12 cellular contexts compared by ENCODE assay signal in the genomic region with DNA sequence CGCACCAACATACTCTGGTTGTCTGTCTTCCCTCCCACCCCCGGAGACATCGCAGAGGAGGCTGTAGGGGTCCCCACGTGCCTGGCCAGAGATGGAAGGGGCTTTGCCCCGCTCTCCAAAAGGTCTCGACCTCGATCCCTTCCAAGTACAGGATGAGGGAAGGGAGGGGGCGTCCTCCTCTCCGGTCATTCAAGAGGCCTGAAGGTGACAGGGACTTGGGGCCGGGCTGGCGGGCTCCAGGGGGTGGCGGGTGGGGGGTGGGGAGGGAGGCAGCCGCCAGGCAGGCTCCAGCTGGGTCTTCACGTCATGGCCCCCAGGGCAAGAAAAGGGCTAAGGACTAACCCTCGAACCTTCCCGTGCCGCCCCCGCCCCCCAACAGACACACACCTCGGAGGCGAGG. TPM values are rescaled to one million over a fixed set of nuclear protein-coding genes. Genes with fewer than 3 reads are reported as not detected.
A peak's percentile ranks its signal among the peaks of the same experiment; 100 is the strongest.
DNase-seq lines count a peak whose midpoint lies in the region; ATAC-seq and TF ChIP-seq lines count a peak whose summit lies in the region.
"Had no signal": no experiment of that assay in that cellular context is flagged by ENCODE, and none has a peak within 500 bp of the region (broad histone marks: within the 10 kb centered on the region; RNA-seq: fewer than 3 reads in every experiment).

No MANE protein-coding gene starts in this region.

- H3K27me3 ChIP-seq in Caco-2 (replicated peaks; ENCODE audit: control insufficient read depth, insufficient read depth, low read length) (no peaks in the 10 kb centered on the region), RWPE2 (ENCODE audit: insufficient read depth, poor library complexity, severe bottlenecking) (no peaks in the 10 kb centered on the region), gastrocnemius medialis (peaks cover 12 to 35% (median 34%) of the 10 kb centered on the region in 3 donors), dorsolateral prefrontal cortex (peaks cover 10 to 100% (median 98%) of the 10 kb centered on the region in 45 donors)

- POLR2A ChIA-PET in Caco-2 (lab: Charles Lee) = interaction anchor here (0.6 to 2.6 kb wide), 2 partner anchors 15 to 43 kb away, joined by 10 to 17 read pairs; partner anchors contain the start of gene TBX3

- H3K9me3 ChIP-seq in Caco-2 = no peaks in the 10 kb centered on the region
- H3K9me3 ChIP-seq in RWPE2 (ENCODE audit: severe bottlenecking) = no peaks in the 10 kb centered on the region
- H3K9me3 ChIP-seq in gastrocnemius medialis = no peaks in the 10 kb centered on the region
- H3K9me3 ChIP-seq: body of pancreas had no signal

- no peaks in the 10 kb centered on the region for H3K9me3 Mint-ChIP-seq in Caco-2 (ENCODE audit: unreplicated experiment)

- no peak for ATAC-seq in RWPE2 (ENCODE audit: low read depth)
- ATAC-seq in gastrocnemius medialis = no peak
- ATAC-seq: activated CD8-positive, alpha-beta memory T cell treated with anti-CD3 and anti-CD28 coated beads, Interleukin-2, amount 10 ng/mL, durations not matched to agents 7 days and 5 days had no signal

- CTCF ChIA-PET in Caco-2 (lab: Charles Lee) = interaction anchor here (0.5 to 2.0 kb wide), 7 partner anchors 15 to 788 kb away, joined by 3 to 11 read pairs (median 3); partner anchors contain the start of gene TBX3

- peaks cover 5% of the 10 kb centered on the region; the same call in 1 of the 2 replicates for H3K36me3 ChIP-seq in Caco-2 (ENCODE audit: control insufficient read depth, insufficient read depth, low read length)
- peaks cover 30% of the 10 kb centered on the region for H3K36me3 ChIP-seq in RWPE2 (ENCODE audit: low read depth)
- H3K36me3 ChIP-seq in gastrocnemius medialis = peaks cover 0 to 7% of the 10 kb centered on the region in 2 donors

- no peaks in the 10 kb centered on the region for H3K27me3 Mint-ChIP-seq in Caco-2 (ENCODE audit: insufficient read depth, unreplicated experiment)

- H3K4me3 ChIP-seq in Caco-2 (ENCODE audit: low read depth, low read length) (peak overlapping the region; percentile 32), RWPE2 (ENCODE audit: severe bottlenecking) (peak overlapping the region; percentile 31), foreskin fibroblast (ENCODE audit: low read depth in 1 of 2, low read length in 2 of 2) (peak overlapping the region; percentile 62 to 92), gastrocnemius medialis (peak overlapping the region; percentile 52 to 73 (median 60)), dorsolateral prefrontal cortex (peak overlapping the region in 25 of 59 donors; percentile 13 to 56 (median 44))
- H3K4me3 ChIP-seq: body of pancreas had no signal

- H3K4me1 ChIP-seq in Caco-2 (peaks cover 13% of the 10 kb centered on the region), RWPE2 (ENCODE audit: insufficient read depth, poor library complexity, severe bottlenecking) (peaks cover 28% of the 10 kb centered on the region), gastrocnemius medialis (peaks cover 6 to 7% of the 10 kb centered on the region in 2 donors)

- peaks cover 38% of the 10 kb centered on the region for H3K36me3 Mint-ChIP-seq in Caco-2 (ENCODE audit: insufficient read depth, unreplicated experiment)

- DNase-seq in Caco-2 (peak in 1 of 2 experiments; percentile 30), RWPE2 (ENCODE audit: low spot score) (no peak), foreskin fibroblast (no peak), gastrocnemius medialis (no peak), Ammon's horn (ENCODE audit: low spot score) (no peak), NOMO-1 (lab: John Stamatoyannopoulos, UW; ENCODE audit: unreplicated experiment in 2 of 2) (no peak), cerebellar cortex (ENCODE audit: low spot score) (no peak), dorsolateral prefrontal cortex (no peak)
- DNase-seq: activated CD8-positive, alpha-beta memory T cell treated with anti-CD3 and anti-CD28 coated beads, Interleukin-2, amount 10 ng/mL, durations not matched to agents 7 days and 5 days; DMS53; NCI-H446 treated with DMSO at 0.1 percent for 48 hours had no signal

- no TSS peak for BruUV-seq in Caco-2 (replicated peaks; lab: Mats Ljungman, UMichigan)

- H3K27ac Mint-ChIP-seq in Caco-2 (ENCODE audit: unreplicated experiment) = no peak overlapping the region
- H3K27ac Mint-ChIP-seq: activated CD8-positive, alpha-beta memory T cell treated with anti-CD3 and anti-CD28 coated beads, Interleukin-2, amount 10 ng/mL, durations not matched to agents 7 days and 5 days had no signal

- H3K27ac ChIP-seq in RWPE2 (ENCODE audit: poor library complexity, severe bottlenecking) (peak overlapping the region; percentile 96), gastrocnemius medialis (peak overlapping the region; percentile 42 to 80 (median 70)), dorsolateral prefrontal cortex (peak overlapping the region in 20 of 59 donors; percentile 5 to 73 (median 31))

- intact Hi-C loops in Caco-2 (cut with micrococcal nuclease; ENCODE audit: unreplicated experiment) = loop anchor here (1.0 to 10.0 kb wide), 6 partner anchors 101 to 1103 kb away; no protein-coding TSS in a partner anchor
- intact Hi-C loops in gastrocnemius medialis (cut with DNase I; ENCODE audit: low total_unique reads) = loop anchor here (1.0 to 2.0 kb wide), 4 partner anchors 16 to 1248 kb away; partner anchors contain the start of gene TBX3
- intact Hi-C loops in dorsolateral prefrontal cortex (cut with DNase I) = loop anchor here (5.0 to 10.0 kb wide), 2 partner anchors 496 to 1248 kb away; no protein-coding TSS in a partner anchor

- peak overlapping the region; percentile 74 for H3K4me3 Mint-ChIP-seq in Caco-2 (ENCODE audit: unreplicated experiment)
- H3K4me3 Mint-ChIP-seq: activated CD8-positive, alpha-beta memory T cell treated with anti-CD3 and anti-CD28 coated beads, Interleukin-2, amount 10 ng/mL, durations not matched to agents 7 days and 5 days had no signal

- TF ChIP-seq CTCF in Caco-2 (IDR thresholded peaks at IDR 0.05; ENCODE audit: insufficient read depth in 1 of 2, low read depth in 1 of 2, low read length in 1 of 2, severe bottlenecking in 1 of 2, unreplicated experiment in 1 of 2) (no peak), RWPE2 (IDR thresholded peaks at IDR 0.05; ENCODE audit: poor library complexity, severe bottlenecking) (no peak), foreskin fibroblast (IDR thresholded peaks at IDR 0.05; ENCODE audit: low read depth, low read length) (no peak), gastrocnemius medialis (IDR thresholded peaks at IDR 0.05 in 4 of 5, conservative IDR thresholded peaks at IDR 0.05 in 1 of 5) (no peak), dorsolateral prefrontal cortex (IDR thresholded peaks at IDR 0.05 in 54 of 56, conservative IDR thresholded peaks at IDR 0.05 in 2 of 56; ENCODE audit: low read depth in 1 of 56, partially characterized antibody in 56 of 56) (no peak)

- TF ChIP-seq POLR2A in gastrocnemius medialis (IDR thresholded peaks at IDR 0.05) = no peak

- in situ Hi-C loops in gastrocnemius medialis (cut with MboI; ENCODE audit: low sequenced_read_pairs in 4 of 4) = loop anchor here in 1 of 4 donors (10.0 kb wide), 1 partner anchor 1086 kb away; no protein-coding TSS in a partner anchor

- H3K4me1 Mint-ChIP-seq in Caco-2 (ENCODE audit: low read depth, unreplicated experiment) = no peaks in the 10 kb centered on the region

RNA-seq across cellular contexts. Expression of gene TBX3, which starts 15.1 kb away (rescaled TPM):
- 47.2 and 54.0 TPM in 2 replicates for total RNA-seq in Caco-2 (2022)
- total RNA-seq in gastrocnemius medialis = 10 to 100 TPM in 3 of 4 donors, 1 to 10 TPM in 1; 7.5 to 16.7 (median 11.9) TPM
- total RNA-seq in dorsolateral prefrontal cortex = 10 to 100 TPM in 5 of 120 experiments, 1 to 10 TPM in 115; 1.5 to 20.6 (median 4.4) TPM
- total RNA-seq: activated CD8-positive, alpha-beta memory T cell treated with anti-CD3 and anti-CD28 coated beads, Interleukin-2, amount 10 ng/mL, durations not matched to agents 7 days and 5 days had no signal
